Comparison of ENCODE assay signal across 1 cellular context in the genomic region with DNA sequence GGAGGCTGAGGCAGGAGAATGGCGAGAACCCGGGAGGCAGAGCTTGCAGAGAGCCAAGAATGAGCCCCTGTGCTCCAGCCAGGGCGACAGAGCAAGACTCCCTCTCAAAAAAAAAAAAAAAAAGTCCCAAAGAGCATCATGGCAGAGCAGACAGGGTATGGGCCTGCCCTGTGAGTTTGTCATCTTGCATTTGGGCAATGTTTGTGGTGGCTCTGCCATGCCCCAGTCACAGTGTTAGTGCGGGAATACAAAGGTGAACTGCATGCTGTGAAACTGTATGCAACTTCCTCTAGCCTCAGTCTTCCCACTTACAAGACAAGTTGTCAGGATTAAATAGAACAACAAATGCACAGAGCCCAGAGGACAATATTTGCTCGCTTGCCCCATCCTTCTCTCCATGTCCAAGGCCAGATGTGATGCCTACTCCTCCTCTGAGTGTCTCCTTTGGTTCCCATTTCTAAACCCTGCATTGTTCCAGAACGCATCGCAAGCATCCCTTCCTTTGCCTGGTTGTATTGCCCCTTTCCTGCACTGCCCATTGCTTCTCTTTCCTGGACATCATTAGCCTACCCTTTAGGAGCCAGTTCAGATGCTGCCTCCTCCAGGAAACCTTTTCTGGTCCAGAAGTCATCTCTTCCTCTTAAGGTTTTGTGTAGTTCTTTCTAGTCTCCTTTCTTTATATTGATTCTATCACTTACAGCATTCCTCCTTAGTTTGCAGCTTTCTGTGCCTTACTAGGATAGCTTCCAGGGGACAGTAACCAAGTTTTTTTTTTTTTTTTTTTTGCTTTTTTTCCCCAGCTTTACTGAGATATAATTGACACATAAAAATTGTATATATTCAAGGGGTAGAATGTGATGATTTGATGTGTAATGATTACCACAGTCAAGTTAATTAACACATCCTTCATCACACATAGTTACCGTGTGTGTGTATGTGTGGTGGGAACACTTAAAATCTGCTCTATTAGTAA.
TF ChIP-seq lines count a peak whose summit lies in the region.

No MANE protein-coding gene starts in this region.

TF ChIP-seq in HEK293T, 16 proteins besides CTCF, POLR2A, EP300 and RAD21 (continued from another document):
- no peak for TF ChIP-seq BHLHE40 (IDR thresholded peaks at IDR 0.05; ENCODE audit: borderline replicate concordance)
